In genomic region chr1:10171995-10172669, GRCh38 we compare ENCODE assay signal across 18 cellular contexts. TPM values are rescaled to one million over a fixed set of nuclear protein-coding genes. Genes with fewer than 3 reads are reported as not detected.
A peak's percentile ranks its signal among the peaks of the same experiment; 100 is the strongest.
DNase-seq lines count a peak whose midpoint lies in the region; ATAC-seq and TF ChIP-seq lines count a peak whose summit lies in the region.
"Had no signal": no experiment of that assay in that cellular context is flagged by ENCODE, and none has a peak within 500 bp of the region (broad histone marks: within the 10 kb centered on the region; RNA-seq: fewer than 3 reads in every experiment).

No MANE protein-coding gene starts in this region.

- H3K9me3 Mint-ChIP-seq in activated naive CD4-positive, alpha-beta T cell treated with anti-CD3 and anti-CD28 coated beads, Interleukin-2, amount 10 ng/mL, durations not matched to agents 7 days and 5 days: no peaks in the 10 kb centered on the region
- H3K9me3 Mint-ChIP-seq in activated T-helper 17 cell treated with anti-CD3 and anti-CD28 coated beads, Interleukin-2, amount 50 U/mL, for 72 hours: peaks cover 3% of the 10 kb centered on the region
- H3K9me3 Mint-ChIP-seq in mesothelial cell of epicardium: peaks cover 16% of the 10 kb centered on the region

- no peak overlapping the region for H3K27ac ChIP-seq in Karpas-422 (ENCODE audit: low read length)
- H3K27ac ChIP-seq: RWPE1 had no signal

- H3K9me3 ChIP-seq in Loucy (ENCODE audit: insufficient read depth, low read depth, low read length) (no peaks in the 10 kb centered on the region), Karpas-422 (ENCODE audit: low read length) (peaks cover 4% of the 10 kb centered on the region; the same call in 1 of the 2 replicates)

- H3K4me3 Mint-ChIP-seq in activated naive CD4-positive, alpha-beta T cell treated with anti-CD3 and anti-CD28 coated beads, Interleukin-2, amount 10 ng/mL, durations not matched to agents 7 days and 5 days: no peak overlapping the region
- no peak overlapping the region for H3K4me3 Mint-ChIP-seq in activated T-helper 17 cell treated with anti-CD3 and anti-CD28 coated beads, Interleukin-2, amount 50 U/mL, for 72 hours
- H3K4me3 Mint-ChIP-seq in mesothelial cell of epicardium: no peak overlapping the region
- H3K4me3 Mint-ChIP-seq: B cell; CD4-positive, alpha-beta memory T cell; GM23338 had no signal

- ATAC-seq in activated T-helper 17 cell treated with anti-CD3 and anti-CD28 coated beads, Interleukin-2, amount 50 U/mL, for 72 hours (replicated peaks): no peak
- ATAC-seq: GM23338 had no signal

- TF ChIP-seq CTCF in Loucy (conservative IDR thresholded peaks at IDR 0.05; ENCODE audit: low read length) (no peak), mesothelial cell of epicardium (IDR thresholded peaks at IDR 0.05; ENCODE audit: unreplicated experiment) (no peak)

- H3K27me3 Mint-ChIP-seq in activated naive CD4-positive, alpha-beta T cell treated with anti-CD3 and anti-CD28 coated beads, Interleukin-2, amount 10 ng/mL, durations not matched to agents 7 days and 5 days: no peaks in the 10 kb centered on the region
- no peaks in the 10 kb centered on the region for H3K27me3 Mint-ChIP-seq in activated T-helper 17 cell treated with anti-CD3 and anti-CD28 coated beads, Interleukin-2, amount 50 U/mL, for 72 hours
- no peaks in the 10 kb centered on the region for H3K27me3 Mint-ChIP-seq in mesothelial cell of epicardium (ENCODE audit: low read depth)
- H3K27me3 Mint-ChIP-seq: B cell; CD4-positive, alpha-beta memory T cell had no signal

- peaks cover 62% of the 10 kb centered on the region for H3K4me1 Mint-ChIP-seq in activated naive CD4-positive, alpha-beta T cell treated with anti-CD3 and anti-CD28 coated beads, Interleukin-2, amount 10 ng/mL, durations not matched to agents 7 days and 5 days
- peaks cover 20% of the 10 kb centered on the region for H3K4me1 Mint-ChIP-seq in activated T-helper 17 cell treated with anti-CD3 and anti-CD28 coated beads, Interleukin-2, amount 50 U/mL, for 72 hours
- peaks cover 15% of the 10 kb centered on the region for H3K4me1 Mint-ChIP-seq in mesothelial cell of epicardium
- H3K4me1 Mint-ChIP-seq: GM23338 had no signal

- H3K36me3 Mint-ChIP-seq in activated naive CD4-positive, alpha-beta T cell treated with anti-CD3 and anti-CD28 coated beads, Interleukin-2, amount 10 ng/mL, durations not matched to agents 7 days and 5 days: peaks cover 55% of the 10 kb centered on the region
- peaks cover 74% of the 10 kb centered on the region for H3K36me3 Mint-ChIP-seq in activated T-helper 17 cell treated with anti-CD3 and anti-CD28 coated beads, Interleukin-2, amount 50 U/mL, for 72 hours (ENCODE audit: low read depth)
- H3K36me3 Mint-ChIP-seq in mesothelial cell of epicardium: peaks cover 44% of the 10 kb centered on the region

- peaks cover 39% of the 10 kb centered on the region for H3K4me1 ChIP-seq in Loucy (ENCODE audit: insufficient read depth, low read length, poor library complexity, severe bottlenecking)
- H3K4me1 ChIP-seq in Karpas-422 (ENCODE audit: low read length): no peaks in the 10 kb centered on the region; the same call in 1 of the 2 replicates

- H3K9ac ChIP-seq in Loucy (ENCODE audit: low read depth, low read length, poor library complexity, severe bottlenecking): no peak overlapping the region
- H3K9ac ChIP-seq in Karpas-422 (ENCODE audit: low read length): no peak overlapping the region

- CTCF ChIA-PET in activated naive CD4-positive, alpha-beta T cell treated with anti-CD3 and anti-CD28 coated beads, Interleukin-2, amount 10 ng/mL, durations not matched to agents 7 days and 5 days (lab: Charles Lee): interaction anchor here (1.4 kb wide), 1 partner anchor 38 kb away, joined by 3 read pairs; the partner anchor contains the start of gene KIF1B

- H3K27ac Mint-ChIP-seq in activated naive CD4-positive, alpha-beta T cell treated with anti-CD3 and anti-CD28 coated beads, Interleukin-2, amount 10 ng/mL, durations not matched to agents 7 days and 5 days: peak overlapping the region; percentile 15
- H3K27ac Mint-ChIP-seq in activated T-helper 17 cell treated with anti-CD3 and anti-CD28 coated beads, Interleukin-2, amount 50 U/mL, for 72 hours: peak overlapping the region; percentile 62
- peak overlapping the region; percentile 63 for H3K27ac Mint-ChIP-seq in mesothelial cell of epicardium
- H3K27ac Mint-ChIP-seq: B cell, GM23338 had no signal

- H2AFZ ChIP-seq in Loucy (ENCODE audit: low read length) (no peak overlapping the region), Karpas-422 (ENCODE audit: low read length) (no peak overlapping the region)
- H2AFZ ChIP-seq: GM23338 had no signal

- H3K36me3 ChIP-seq in Loucy (ENCODE audit: insufficient read depth, low read length): peaks cover 6% of the 10 kb centered on the region; the same call in 1 of the 2 replicates
- H3K36me3 ChIP-seq in Karpas-422 (ENCODE audit: insufficient read depth, low read length): peaks cover 17% of the 10 kb centered on the region

- H3K79me2 ChIP-seq in Loucy (ENCODE audit: insufficient read depth, low read length) (no peaks in the 10 kb centered on the region), Karpas-422 (ENCODE audit: low read length) (no peaks in the 10 kb centered on the region)

- H4K20me1 ChIP-seq in Loucy (ENCODE audit: insufficient read depth, low read length, poor library complexity, severe bottlenecking): no peaks in the 10 kb centered on the region
- H4K20me1 ChIP-seq in Karpas-422 (ENCODE audit: insufficient read depth, low read depth, low read length): no peaks in the 10 kb centered on the region

- H3K9me2 ChIP-seq in Loucy (replicated peaks; ENCODE audit: low read depth, low read length) (no peaks in the 10 kb centered on the region), Karpas-422 (replicated peaks; ENCODE audit: insufficient read depth, low read length) (no peaks in the 10 kb centered on the region)

- peak overlapping the region; percentile 5 for H3K4me2 ChIP-seq in Loucy (ENCODE audit: low read depth, low read length, poor library complexity, severe bottlenecking)
- H3K4me2 ChIP-seq in Karpas-422 (ENCODE audit: low read depth, low read length, poor library complexity, severe bottlenecking): no peak overlapping the region
- H3K4me2 ChIP-seq: GM23338 had no signal

- H3K27me3 ChIP-seq in Loucy (ENCODE audit: insufficient read depth, low read length, poor library complexity, severe bottlenecking) (no peaks in the 10 kb centered on the region), Karpas-422 (ENCODE audit: low read length) (no peaks in the 10 kb centered on the region)

- peaks cover 10% of the 10 kb centered on the region for H3F3A ChIP-seq in Loucy (ENCODE audit: low read depth)

- H3K4me3 ChIP-seq in Loucy (ENCODE audit: low read length, poor library complexity, severe bottlenecking): no peak overlapping the region
- no peak overlapping the region for H3K4me3 ChIP-seq in Karpas-422 (ENCODE audit: low read length)
- H3K4me3 ChIP-seq: GM23338 had no signal

- no peak for TF ChIP-seq POLR2A in erythroblast (IDR thresholded peaks at IDR 0.05; ENCODE audit: low read length)

- DNase-seq in activated naive CD4-positive, alpha-beta T cell treated with anti-CD3 and anti-CD28 coated beads, Interleukin-2, amount 10 ng/mL, durations not matched to agents 7 days and 5 days: no peak
- no peak for DNase-seq in activated naive CD4-positive, alpha-beta T cell treated with anti-CD3 and anti-CD28 coated beads, Interleukin-2, amount 50 U/mL, for 16 hours
- DNase-seq in mesothelial cell of epicardium (ENCODE audit: low spot score in 2 of 2, unreplicated experiment in 2 of 2) (no peak), activated gamma-delta T cell (lab: John Stamatoyannopoulos, UW) (no peak), erythroblast (lab: John Stamatoyannopoulos, UW) (no peak), Karpas-422 (no peak)
- DNase-seq: CD4-positive, alpha-beta memory T cell; KBM-7; NCI-H1092; NCI-H1694 treated with DMSO at 0.1 percent for 48 hours; NCI-H345; NCI-H526 treated with DMSO at 0.1 percent for 48 hours; OCI-M1 had no signal

RNA-seq across cellular contexts. Expression of gene KIF1B, which starts 38.2 kb away (rescaled TPM):
- total RNA-seq in activated T-helper 17 cell treated with anti-CD3 and anti-CD28 coated beads, Interleukin-2, amount 50 U/mL, for 72 hours: 10 to 100 TPM; 13.5 to 17.0 TPM
- total RNA-seq in mesothelial cell of epicardium: 65.7 to 67.7 TPM (median 66.1 TPM) in 3 replicates
- total RNA-seq in Karpas-422 (2014; rRNA removed; shearing (Covaris generic); ENCODE audit: low replicate concordance): 3.7 TPM in 2 replicates
